Comparison of ENCODE assay signal across 9 cellular contexts in genomic region chrX:80285131-80285773, GRCh38.
DNase-seq lines count a peak whose midpoint lies in the region; ATAC-seq and TF ChIP-seq lines count a peak whose summit lies in the region.
"Had no signal": no experiment of that assay in that cellular context is flagged by ENCODE, and none has a peak within 500 bp of the region (broad histone marks: within the 10 kb centered on the region; RNA-seq: fewer than 3 reads in every experiment).

No MANE protein-coding gene starts in this region.

- no peak overlapping the region for H3K56ac ChIP-seq in H9 (ENCODE audit: insufficient read length, low read depth, low read length)

- no peak overlapping the region for H4K8ac ChIP-seq in H9 (replicated peaks; ENCODE audit: insufficient read length, low read depth, low read length)

- H2AFZ ChIP-seq in H9 (ENCODE audit: low read length): no peak overlapping the region

- H2BK12ac ChIP-seq in H9 (ENCODE audit: insufficient read length, low read depth, low read length): no peak overlapping the region

- H3K4ac ChIP-seq in H9 (ENCODE audit: low read depth, low read length): no peak overlapping the region

- ATAC-seq in RWPE2 (ENCODE audit: low read depth) (no peak), HG02973 (IDR thresholded peaks at IDR 0.05; ENCODE audit: unreplicated experiment) (no peak), GM21515 (IDR thresholded peaks at IDR 0.05; ENCODE audit: unreplicated experiment) (no peak)

- H3K36me3 ChIP-seq in RWPE2 (ENCODE audit: low read depth) (no peaks in the 10 kb centered on the region), liver (ENCODE audit: control insufficient read depth in 4 of 4, insufficient read depth in 3 of 4, low read depth in 1 of 4, low read length in 3 of 4) (no peaks in the 10 kb centered on the region)
- H3K36me3 ChIP-seq: SJSA1 had no signal

- no peak overlapping the region for H4K5ac ChIP-seq in H9 (ENCODE audit: insufficient read length, low read depth, low read length)

- H3K23me2 ChIP-seq in H9 (ENCODE audit: insufficient read length, low read depth, low read length, poor library complexity, severe bottlenecking): no peaks in the 10 kb centered on the region

- no peak overlapping the region for H3K23ac ChIP-seq in H9 (ENCODE audit: insufficient read length, low read depth, low read length)

- H3T11ph ChIP-seq in H9 (ENCODE audit: low read length): no peak overlapping the region

- H3K9me3 ChIP-seq in H9 (ENCODE audit: control insufficient read depth, low read depth, low read length) (peaks cover 14% of the 10 kb centered on the region), RWPE2 (ENCODE audit: severe bottlenecking) (no peaks in the 10 kb centered on the region), liver (ENCODE audit: control insufficient read depth in 4 of 4, low read length in 3 of 4) (no peaks in the 10 kb centered on the region)
- H3K9me3 ChIP-seq: SJSA1 had no signal

- H3K4me3 Mint-ChIP-seq in H9: no peak overlapping the region

- H3K27me3 Mint-ChIP-seq in H9 (ENCODE audit: low read depth): no peaks in the 10 kb centered on the region

- TF ChIP-seq RAD21 in liver (IDR thresholded peaks at IDR 0.05): peak; percentile 69 to 88

- no peak overlapping the region for H3K9ac ChIP-seq in H9 (ENCODE audit: extremely low read depth, insufficient read length, low read length)
- no peak overlapping the region for H3K9ac ChIP-seq in liver (ENCODE audit: low read depth in 1 of 2, low read length in 2 of 2)

- DNase-seq in GM03348 (ENCODE audit: low spot score) (peak; percentile 8), H9 (peak; percentile 43), RWPE2 (ENCODE audit: low spot score) (no peak), NCI-H2081 (lab: John Stamatoyannopoulos, UW) (no peak), NCI-H526 treated with DMSO at 0.1 percent for 48 hours (lab: John Stamatoyannopoulos, UW) (no peak)

- H3K18ac ChIP-seq in H9 (ENCODE audit: insufficient read length, low read depth, low read length): no peak overlapping the region

- H2BK20ac ChIP-seq in H9 (ENCODE audit: low read depth, low read length, poor library complexity, severe bottlenecking): no peak overlapping the region

- H3K14ac ChIP-seq in H9 (ENCODE audit: insufficient read depth, low read length): no peak overlapping the region

- H3K4me3 ChIP-seq in RWPE2 (ENCODE audit: severe bottlenecking) (no peak overlapping the region), liver (ENCODE audit: low read depth in 1 of 3, low read length in 3 of 3) (no peak overlapping the region)
- H3K4me3 ChIP-seq: SJSA1 had no signal

- no CpG with 5 or more reads among the region's 3 CpGs for WGBS in H9 (ENCODE audit: extremely low coverage, insufficient read length, low lambda C conversion rate)
- 69% methylated on average over 3 of the region's 3 CpGs for WGBS in liver

- no peak overlapping the region for H3K4me2 ChIP-seq in H9 (ENCODE audit: insufficient read depth, insufficient read length, low read length)

- peak; percentile 70; the same call in 2 of the 3 replicates for TF ChIP-seq CTCF in H9 (conservative IDR thresholded peaks at IDR 0.05)
- peak; percentile 46 for TF ChIP-seq CTCF in RWPE2 (IDR thresholded peaks at IDR 0.05; ENCODE audit: poor library complexity, severe bottlenecking)
- TF ChIP-seq CTCF in liver (IDR thresholded peaks at IDR 0.05; ENCODE audit: low read depth, low read length, missing input control): peak; percentile 41

- H2BK15ac ChIP-seq in H9 (ENCODE audit: low read depth, low read length): no peak overlapping the region

- no peaks in the 10 kb centered on the region for H3K36me3 Mint-ChIP-seq in H9 (ENCODE audit: insufficient read depth in 1 of 3, low read depth in 3 of 3)

- no peak overlapping the region for H2AK5ac ChIP-seq in H9 (ENCODE audit: insufficient read length, low read length)

- no peaks in the 10 kb centered on the region for H3K4me1 Mint-ChIP-seq in H9

- H3K79me2 ChIP-seq in H9 (ENCODE audit: insufficient read depth, low read length): no peaks in the 10 kb centered on the region

- peaks cover 52 to 53% of the 10 kb centered on the region in 2 experiments for H3K9me3 Mint-ChIP-seq in H9

- H3K4me1 ChIP-seq in H9 (ENCODE audit: insufficient read depth, low read length) (no peaks in the 10 kb centered on the region), RWPE2 (ENCODE audit: insufficient read depth, poor library complexity, severe bottlenecking) (no peaks in the 10 kb centered on the region), liver (ENCODE audit: control insufficient read depth in 4 of 4, insufficient read depth in 4 of 4, low read length in 3 of 4) (no peaks in the 10 kb centered on the region)
- H3K4me1 ChIP-seq: SJSA1 had no signal

- H3K27ac Mint-ChIP-seq in H9: no peak overlapping the region

- no peak overlapping the region for H4K91ac ChIP-seq in H9 (ENCODE audit: insufficient read length, low read depth, low read length)

- H3K27ac ChIP-seq in H9 (ENCODE audit: insufficient read length, low read depth, low read length) (no peak overlapping the region), RWPE2 (ENCODE audit: poor library complexity, severe bottlenecking) (no peak overlapping the region), liver (ENCODE audit: low read depth in 1 of 2, low read length in 2 of 2) (no peak overlapping the region)
- H3K27ac ChIP-seq: SJSA1 had no signal

- no peaks in the 10 kb centered on the region for H4K20me1 ChIP-seq in H9 (ENCODE audit: control insufficient read depth, insufficient read depth, insufficient read length)

- H2BK120ac ChIP-seq in H9 (ENCODE audit: low read depth, low read length, poor library complexity, severe bottlenecking): no peak overlapping the region

- no peak overlapping the region for H2BK5ac ChIP-seq in H9 (ENCODE audit: insufficient read length, low read length)

- H3K79me1 ChIP-seq in H9 (ENCODE audit: insufficient read depth, low read depth, low read length, poor library complexity, severe bottlenecking): no peaks in the 10 kb centered on the region

- no peaks in the 10 kb centered on the region for H3K27me3 ChIP-seq in H9 (ENCODE audit: insufficient read depth, low read length)
- no peaks in the 10 kb centered on the region for H3K27me3 ChIP-seq in RWPE2 (ENCODE audit: insufficient read depth, poor library complexity, severe bottlenecking)
- H3K27me3 ChIP-seq in liver (ENCODE audit: control insufficient read depth in 4 of 4, insufficient read depth in 4 of 4, low read length in 3 of 4): peaks cover 0 to 3% (median 0%) of the 10 kb centered on the region in 4 donors
- H3K27me3 ChIP-seq: SJSA1 had no signal

TF ChIP-seq in liver, 16 proteins besides CTCF, POLR2A, EP300 and RAD21:
- TF ChIP-seq TAF1 (conservative IDR thresholded peaks at IDR 0.05) (no peak), NR2F2 (IDR thresholded peaks at IDR 0.05) (no peak), REST (IDR thresholded peaks at IDR 0.05) (no peak), HNF4A (conservative IDR thresholded peaks at IDR 0.05) (no peak), FOXA1 (IDR thresholded peaks at IDR 0.05) (no peak), HNF4G (IDR thresholded peaks at IDR 0.05) (no peak)
- TF ChIP-seq, protein P1, sequence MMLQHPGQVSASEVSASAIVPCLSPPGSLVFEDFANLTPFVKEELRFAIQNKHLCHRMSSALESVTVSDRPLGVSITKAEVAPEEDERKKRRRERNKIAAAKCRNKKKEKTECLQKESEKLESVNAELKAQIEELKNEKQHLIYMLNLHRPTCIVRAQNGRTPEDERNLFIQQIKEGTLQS (IDR thresholded peaks at IDR 0.05): no peak
- TF ChIP-seq, protein P2, sequence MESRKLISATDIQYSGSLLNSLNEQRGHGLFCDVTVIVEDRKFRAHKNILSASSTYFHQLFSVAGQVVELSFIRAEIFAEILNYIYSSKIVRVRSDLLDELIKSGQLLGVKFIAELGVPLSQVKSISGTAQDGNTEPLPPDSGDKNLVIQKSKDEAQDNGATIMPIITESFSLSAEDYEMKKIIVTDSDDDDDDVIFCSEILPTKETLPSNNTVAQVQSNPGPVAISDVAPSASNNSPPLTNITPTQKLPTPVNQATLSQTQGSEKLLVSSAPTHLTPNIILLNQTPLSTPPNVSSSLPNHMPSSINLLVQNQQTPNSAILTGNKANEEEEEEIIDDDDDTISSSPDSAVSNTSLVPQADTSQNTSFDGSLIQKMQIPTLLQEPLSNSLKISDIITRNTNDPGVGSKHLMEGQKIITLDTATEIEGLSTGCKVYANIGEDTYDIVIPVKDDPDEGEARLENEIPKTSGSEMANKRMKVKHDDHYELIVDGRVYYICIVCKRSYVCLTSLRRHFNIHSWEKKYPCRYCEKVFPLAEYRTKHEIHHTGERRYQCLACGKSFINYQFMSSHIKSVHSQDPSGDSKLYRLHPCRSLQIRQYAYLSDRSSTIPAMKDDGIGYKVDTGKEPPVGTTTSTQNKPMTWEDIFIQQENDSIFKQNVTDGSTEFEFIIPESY (IDR thresholded peaks at IDR 0.05): no peak

Comparison
In these comparisons a context has a peak if more than half of its experiments do, and no peak if none do; other contexts are left out.
1. DNase-seq: peak in GM03348 (single experiment) and H9 (single experiment); none in RWPE2 (single experiment), NCI-H2081 (0 of 2) and NCI-H526 treated with DMSO at 0.1 percent for 48 hours (single experiment).
2. Peak in every context shown above with its lines, with median percentiles within 50 percentile points of each other: CTCF ChIP-seq.